Comparison of ENCODE assay signal across 13 cellular contexts in the genomic region with DNA sequence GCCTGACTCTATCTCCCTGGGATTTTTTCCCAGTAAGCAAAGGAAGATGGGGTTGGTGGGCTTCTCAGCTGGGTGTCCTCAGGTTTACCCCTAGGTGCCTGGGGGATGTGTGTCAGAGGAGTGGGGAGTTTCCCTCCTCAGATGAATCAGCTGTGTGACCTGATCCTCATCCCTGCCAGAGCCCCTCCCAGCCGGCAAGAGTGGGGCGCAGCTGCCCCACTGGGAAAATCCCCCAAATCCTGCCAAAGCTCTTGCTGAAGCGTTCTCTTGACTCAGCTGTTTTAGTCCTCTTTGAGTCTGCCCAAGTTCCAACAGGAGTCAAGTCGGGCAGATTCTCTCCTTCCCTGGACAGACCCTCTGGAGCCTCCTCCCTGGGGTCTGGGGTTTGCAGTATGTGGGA. TPM values are rescaled to one million over a fixed set of nuclear protein-coding genes. Genes with fewer than 3 reads are reported as not detected.
DNase-seq lines count a peak whose midpoint lies in the region; ATAC-seq and TF ChIP-seq lines count a peak whose summit lies in the region.
"Had no signal": no experiment of that assay in that cellular context is flagged by ENCODE, and none has a peak within 500 bp of the region (broad histone marks: within the 10 kb centered on the region; RNA-seq: fewer than 3 reads in every experiment).

No MANE protein-coding gene starts in this region.

- H3K9me3 ChIP-seq in psoas muscle = no peaks in the 10 kb centered on the region
- H3K9me3 ChIP-seq: Peyer's patch, upper lobe of left lung had no signal

- H3K36me3 ChIP-seq in psoas muscle (ENCODE audit: insufficient read depth in 1 of 2, low read depth in 1 of 2) = peaks cover 0 to 7% of the 10 kb centered on the region in 2 donors
- H3K36me3 ChIP-seq: Peyer's patch had no signal

- peaks cover 48% of the 10 kb centered on the region for H3K4me1 ChIP-seq in psoas muscle

- no peak for TF ChIP-seq CTCF in psoas muscle (IDR thresholded peaks at IDR 0.05)

- no peak overlapping the region for H3K4me3 ChIP-seq in psoas muscle
- H3K4me3 ChIP-seq: Peyer's patch, upper lobe of left lung had no signal

- ATAC-seq in psoas muscle = no peak
- ATAC-seq in HG03439 (IDR thresholded peaks at IDR 0.05; ENCODE audit: unreplicated experiment) = no peak
- ATAC-seq in HG02623 (IDR thresholded peaks at IDR 0.05; ENCODE audit: unreplicated experiment) = no peak

- intact Hi-C loops in psoas muscle (cut with DNase I) = no loop called here

- DNase-seq in GM03348 (ENCODE audit: low spot score) = peak; percentile 54
- peak; percentile 96 for DNase-seq in RKO (ENCODE audit: low spot score)
- no peak for DNase-seq in epithelial cell of prostate (ENCODE audit: low read depth, low spot score)
- no peak for DNase-seq in psoas muscle
- no peak for DNase-seq in LoVo (ENCODE audit: low spot score)
- no peak for DNase-seq in NCI-H2029 (lab: John Stamatoyannopoulos, UW)
- DNase-seq: activated T-cell treated with anti-CD3 and anti-CD28 coated beads, Interleukin-2, amount 50 U/mL, for 1 hour; NCI-H187; Peyer's patch; retina; upper lobe of left lung had no signal

- H3K27ac ChIP-seq in epithelial cell of prostate = peak overlapping the region; percentile 99
- H3K27ac ChIP-seq in psoas muscle = peak overlapping the region; percentile 23
- H3K27ac ChIP-seq: Peyer's patch had no signal

- peaks cover 0 to 17% (median 0%) of the 10 kb centered on the region in 3 donors for H3K27me3 ChIP-seq in psoas muscle (ENCODE audit: insufficient read depth in 3 of 3, low read length in 2 of 3)
- H3K27me3 ChIP-seq: Peyer's patch, upper lobe of left lung had no signal

- 18 to 41% (median 37%) methylated on average over 4 of the region's 4 CpGs for WGBS in psoas muscle, 3 donors

RNA-seq across cellular contexts. Expression of a gene that starts 6.0 kb away (rescaled TPM):
- 10 to 100 TPM; 52.8 to 71.9 (median 59.9) TPM for total RNA-seq in psoas muscle
- polyA plus RNA-seq in psoas muscle = 10 to 100 TPM; 60.3 to 98.7 (median 75.0) TPM

RNA-seq across cellular contexts. Expression of a gene that starts 6.4 kb away (rescaled TPM):
- 100 to 1,000 TPM in 1 of 4 donors, 10 to 100 TPM in 3; 74.5 to 138 (median 91.3) TPM for total RNA-seq in psoas muscle
- polyA plus RNA-seq in psoas muscle = 100 to 1,000 TPM; 121 to 217 (median 134) TPM

RNA-seq across cellular contexts. Expression of a gene that starts 12.7 kb away (rescaled TPM):
- 10 to 100 TPM in 3 of 4 donors, under 1 TPM in 1; 0.75 to 12.6 (median 11.5) TPM for total RNA-seq in psoas muscle
- 100 to 1,000 TPM in 1 of 3 donors, 1 to 10 TPM in 2; 5.7 to 257 (median 7.8) TPM for polyA plus RNA-seq in psoas muscle

RNA-seq across cellular contexts. Expression of a gene that starts 22.4 kb away (rescaled TPM):
- 10 to 100 TPM; 16.7 to 39.6 (median 27.8) TPM for total RNA-seq in psoas muscle
- 10 to 100 TPM; 24.7 to 35.9 (median 26.5) TPM for polyA plus RNA-seq in psoas muscle

RNA-seq across cellular contexts. Expression of a gene that starts 24.6 kb away (rescaled TPM):
- 10 to 100 TPM; 27.7 to 42.5 (median 37.0) TPM for total RNA-seq in psoas muscle
- 10 to 100 TPM; 32.2 to 73.9 (median 44.1) TPM for polyA plus RNA-seq in psoas muscle

Comparison
In these comparisons a context has a peak if more than half of its experiments do, and no peak if none do; other contexts are left out.
1. DNase-seq: peak in GM03348 (single experiment) and RKO (single experiment); none in epithelial cell of prostate (single experiment), psoas muscle (0 of 2), LoVo (single experiment) and NCI-H2029 (single experiment).